10 cellular contexts compared by ENCODE assay signal in genomic region chr11:47577460-47578041, GRCh38. TPM values are rescaled to one million over a fixed set of nuclear protein-coding genes. Genes with fewer than 3 reads are reported as not detected.
DNase-seq lines count a peak whose midpoint lies in the region; ATAC-seq and TF ChIP-seq lines count a peak whose summit lies in the region.
"Had no signal": no experiment of that assay in that cellular context is flagged by ENCODE, and none has a peak within 500 bp of the region (broad histone marks: within the 10 kb centered on the region; RNA-seq: fewer than 3 reads in every experiment).

No MANE protein-coding gene starts in this region.

- H3K36me3 ChIP-seq in GM06990 (ENCODE audit: control insufficient read depth, insufficient read depth, low read length) (peaks cover 24% of the 10 kb centered on the region), psoas muscle (ENCODE audit: insufficient read depth in 1 of 2, low read depth in 1 of 2) (peaks cover 10 to 78% of the 10 kb centered on the region in 2 donors)

- H3K27ac ChIP-seq in RWPE1, result peak overlapping the region; percentile 82
- peak overlapping the region; percentile 65 for H3K27ac ChIP-seq in epithelial cell of prostate
- H3K27ac ChIP-seq in psoas muscle, result no peak overlapping the region

- no peaks in the 10 kb centered on the region for H3K9me3 ChIP-seq in psoas muscle
- H3K9me3 ChIP-seq: right atrium auricular region had no signal

- TF ChIP-seq CTCF in GM06990 (IDR thresholded peaks at IDR 0.05; ENCODE audit: insufficient read depth, low read length, poor library complexity, severe bottlenecking) (no peak), RWPE1 (conservative IDR thresholded peaks at IDR 0.05; ENCODE audit: low read depth) (no peak), psoas muscle (IDR thresholded peaks at IDR 0.05) (no peak)

- H3K4me3 ChIP-seq in GM06990 (replicated peaks; ENCODE audit: low read depth, low read length) (peak overlapping the region; percentile 75), psoas muscle (peak overlapping the region; percentile 100)

- H3K4me1 ChIP-seq in psoas muscle, result peaks cover 39% of the 10 kb centered on the region

- intact Hi-C loops in psoas muscle (cut with DNase I), result no loop called here

- CTCF ChIA-PET in RWPE1 (lab: Yijun Ruan, JAX), result interaction anchor here (0.7 kb wide), 1 partner anchor 25 kb away, joined by 3 read pairs; the partner anchor contains the start of gene CELF1

- POLR2A ChIA-PET in RWPE1 (lab: Yijun Ruan, JAX; ENCODE audit: low non-redundant PET), result no interaction called here

- 60 to 67% (median 63%) methylated on average over 13 of the region's 13 CpGs for whole genome bisulfite sequencing in psoas muscle, 3 donors

- H3K27me3 ChIP-seq in GM06990 (replicated peaks; ENCODE audit: control insufficient read depth, insufficient read depth, low read length) (no peaks in the 10 kb centered on the region), psoas muscle (ENCODE audit: insufficient read depth in 3 of 3, low read length in 2 of 3) (no peaks in the 10 kb centered on the region)
- H3K27me3 ChIP-seq: right atrium auricular region had no signal

- DNase-seq in GM06990 (ENCODE audit: extremely low read depth, insufficient read length), result no peak
- DNase-seq in RWPE1 (ENCODE audit: low spot score), result no peak
- DNase-seq in epithelial cell of prostate (ENCODE audit: low read depth, low spot score), result no peak
- DNase-seq in psoas muscle, result peak in 1 of 2 donors; percentile 7
- DNase-seq in NCI-H524 (lab: John Stamatoyannopoulos, UW), result no peak
- DNase-seq in NCI-H82 treated with DMSO at 0.1 percent for 48 hours (lab: John Stamatoyannopoulos, UW; ENCODE audit: unreplicated experiment), result no peak
- DNase-seq in cerebellum (ENCODE audit: low spot score), result no peak
- DNase-seq: NCI-H2171 had no signal

- ATAC-seq in psoas muscle (no peak), HG03520 (IDR thresholded peaks at IDR 0.05; ENCODE audit: unreplicated experiment) (no peak)

RNA-seq across cellular contexts. Expression of gene KBTBD4, which starts 1.2 kb away (rescaled TPM):
- total RNA-seq in psoas muscle, result 10 to 100 TPM; 14.4 to 19.7 (median 17.2) TPM
- polyA plus RNA-seq in psoas muscle, result 10 to 100 TPM; 12.0 to 23.1 (median 19.1) TPM
- total RNA-seq in cerebellum, result 24.4 TPM

RNA-seq across cellular contexts. Expression of gene NDUFS3, which starts 1.3 kb away (rescaled TPM):
- total RNA-seq in psoas muscle (100 to 1,000 TPM; 160 to 285 (median 188) TPM), cerebellum (34.6 TPM)
- polyA plus RNA-seq in psoas muscle, result 100 to 1,000 TPM; 225 to 528 (median 317) TPM

RNA-seq across cellular contexts. Expression of gene FAM180B, which starts 8.9 kb away (rescaled TPM):
- total RNA-seq in psoas muscle (under 1 TPM in 2 of 4 donors, not detected in 2; 0.15 to 0.26 TPM), cerebellum (not detected)
- polyA plus RNA-seq in psoas muscle, result under 1 TPM; 0.04 to 0.51 (median 0.08) TPM

RNA-seq across cellular contexts. Expression of gene PTPMT1, which starts 12.2 kb away (rescaled TPM):
- 10 to 100 TPM; 20.9 to 37.8 (median 27.0) TPM for total RNA-seq in psoas muscle
- 10 to 100 TPM; 34.5 to 40.3 (median 38.7) TPM for polyA plus RNA-seq in psoas muscle
- 19.7 TPM for total RNA-seq in cerebellum

RNA-seq across cellular contexts. Expression of gene C1QTNF4, which starts 16.7 kb away (rescaled TPM):
- total RNA-seq in psoas muscle (under 1 TPM in 3 of 4 donors, not detected in 1; 0.27 to 0.42 (median 0.39) TPM), cerebellum (17.7 TPM)
- under 1 TPM; 0.19 to 0.70 (median 0.20) TPM for polyA plus RNA-seq in psoas muscle
